Comparison of ENCODE assay signal across 8 cellular contexts in genomic region chr1:52032785-52033131, GRCh38. TPM values are rescaled to one million over a fixed set of nuclear protein-coding genes. Genes with fewer than 3 reads are reported as not detected.
A peak's percentile ranks its signal among the peaks of the same experiment; 100 is the strongest.
DNase-seq lines count a peak whose midpoint lies in the region; ATAC-seq and TF ChIP-seq lines count a peak whose summit lies in the region.

No MANE protein-coding gene starts in this region.

- H3K27ac ChIP-seq in angular gyrus (ENCODE audit: low read depth, low read length) (peak overlapping the region; percentile 90), hepatocyte (peak overlapping the region; percentile 95)

- H3K4me2 ChIP-seq in hepatocyte: peak overlapping the region; percentile 95

- no peaks in the 10 kb centered on the region for H3K9me3 ChIP-seq in hepatocyte (ENCODE audit: low read depth)

- TF ChIP-seq CTCF in NB4 (IDR thresholded peaks at IDR 0.05; ENCODE audit: low read depth, low read length) (no peak), hepatocyte (IDR thresholded peaks at IDR 0.05; ENCODE audit: poor library complexity) (no peak), retinal pigment epithelial cell (conservative IDR thresholded peaks at IDR 0.05; ENCODE audit: low read depth, low read length) (no peak)

- 8% methylated on average over 24 of the region's 24 CpGs for WGBS in hepatocyte (ENCODE audit: low lambda C conversion rate, missing lambda C conversion rate)

- H2AFZ ChIP-seq in hepatocyte: peak overlapping the region; percentile 88

- TF ChIP-seq POLR2A in NB4 (IDR thresholded peaks at IDR 0.05; ENCODE audit: extremely low read depth, insufficient read length): peak; percentile 37

- peaks cover 13% of the 10 kb centered on the region for H4K20me1 ChIP-seq in hepatocyte (ENCODE audit: insufficient read depth, poor library complexity, severe bottlenecking)

- H3K4me3 ChIP-seq in NB4 (ENCODE audit: low read depth, low read length) (peak overlapping the region; percentile 94), hepatocyte (peak overlapping the region; percentile 54), retinal pigment epithelial cell (ENCODE audit: low read length) (peak overlapping the region; percentile 92)

- H3K9me2 ChIP-seq in hepatocyte (replicated peaks; ENCODE audit: insufficient read depth): no peaks in the 10 kb centered on the region

- H3K79me2 ChIP-seq in hepatocyte: peaks cover 34% of the 10 kb centered on the region

- peaks cover 34% of the 10 kb centered on the region for H3K4me1 ChIP-seq in hepatocyte (ENCODE audit: insufficient read depth)

- H3K36me3 ChIP-seq in hepatocyte (replicated peaks; ENCODE audit: insufficient read depth, low read depth): no peaks in the 10 kb centered on the region

- ATAC-seq in GM21619 (IDR thresholded peaks at IDR 0.05; ENCODE audit: unreplicated experiment) (peak; percentile 47), GM18867 (IDR thresholded peaks at IDR 0.05; ENCODE audit: unreplicated experiment) (no peak)

- DNase-seq in Daoy (ENCODE audit: low read depth): peak; percentile 56
- DNase-seq in NB4 (ENCODE audit: low read depth): peak; percentile 89
- DNase-seq in hepatocyte (ENCODE audit: low spot score): peak; percentile 56
- no peak for DNase-seq in retinal pigment epithelial cell (ENCODE audit: low read depth)
- no peak for DNase-seq in NCI-H2171 (lab: John Stamatoyannopoulos, UW)

- no peaks in the 10 kb centered on the region for H3K27me3 ChIP-seq in hepatocyte

RNA-seq across cellular contexts. Expression of gene KTI12, which starts 0.9 kb away (rescaled TPM):
- total RNA-seq in Daoy (2014; rRNA removed; shearing (Covaris generic)): 23.2 and 29.4 TPM in 2 replicates
- 9.6 and 14.8 TPM in 2 replicates for total RNA-seq in hepatocyte
- 10.4 and 11.4 TPM in 2 replicates for polyA plus RNA-seq in hepatocyte

RNA-seq across cellular contexts. Expression of gene TXNDC12, which starts 22.2 kb away (rescaled TPM):
- total RNA-seq in Daoy (2014; rRNA removed; shearing (Covaris generic)): 103 and 128 TPM in 2 replicates
- total RNA-seq in hepatocyte: 81.0 and 89.5 TPM in 2 replicates
- 86.2 and 91.1 TPM in 2 replicates for polyA plus RNA-seq in hepatocyte

RNA-seq across cellular contexts. Expression of gene BTF3L4, which starts 23.3 kb away (rescaled TPM):
- total RNA-seq in Daoy (2014; rRNA removed; shearing (Covaris generic)): 119 and 127 TPM in 2 replicates
- 73.9 and 80.2 TPM in 2 replicates for total RNA-seq in hepatocyte
- 58.6 and 67.5 TPM in 2 replicates for polyA plus RNA-seq in hepatocyte

RNA-seq across cellular contexts. Expression of gene RAB3B, which starts 42.3 kb away (rescaled TPM):
- 2.2 and 2.7 TPM in 2 replicates for total RNA-seq in Daoy (2014; rRNA removed; shearing (Covaris generic))
- total RNA-seq in hepatocyte: 23.1 and 24.7 TPM in 2 replicates
- polyA plus RNA-seq in hepatocyte: 7.5 and 9.7 TPM in 2 replicates

Comparison
In these comparisons a context has a peak if more than half of its experiments do, and no peak if none do; other contexts are left out.
1. DNase-seq: peak in Daoy (single experiment), NB4 (single experiment) and hepatocyte (single experiment); none in retinal pigment epithelial cell (single experiment) and NCI-H2171 (single experiment).
2. Peak in every context shown above with its lines, with median percentiles within 50 percentile points of each other: H3K4me3 ChIP-seq.